Comparison of ENCODE assay signal across 10 cellular contexts in the genomic region with DNA sequence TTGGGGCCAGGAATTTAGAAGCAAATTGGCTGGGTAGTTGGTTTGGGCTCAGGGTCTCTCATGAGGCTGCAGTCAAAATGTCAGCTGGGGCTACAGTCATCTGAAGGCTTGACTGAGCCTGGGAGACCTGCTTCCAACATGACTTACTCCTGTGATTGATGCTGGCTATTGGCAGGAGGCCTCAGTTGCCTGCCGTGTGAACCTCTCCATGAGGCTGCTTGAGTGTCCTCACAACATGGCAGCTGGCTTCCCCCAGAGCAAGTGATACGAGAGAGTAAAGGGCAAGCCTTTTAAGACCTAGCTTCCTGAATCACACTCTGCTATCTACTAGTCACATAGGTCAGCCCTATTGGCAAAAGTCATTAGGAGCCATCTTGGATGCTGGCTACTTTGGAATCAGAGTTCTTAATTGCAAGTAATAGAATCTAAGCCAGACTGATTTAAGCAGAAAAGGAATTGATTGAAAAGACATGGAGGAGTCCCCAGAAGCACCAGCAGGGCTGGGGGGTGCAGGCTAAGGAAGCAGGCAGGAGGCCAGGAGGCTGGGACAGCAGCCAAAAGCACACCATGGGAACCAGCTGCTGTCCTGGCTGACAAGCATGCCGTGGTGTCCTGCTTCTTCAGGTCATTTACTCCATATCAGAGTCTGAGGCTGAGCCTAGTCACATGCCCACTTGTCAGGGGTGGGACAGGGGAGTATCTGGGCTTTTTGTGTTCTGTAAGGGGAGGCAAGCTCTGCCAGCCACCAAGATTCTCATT. TPM values are rescaled to one million over a fixed set of nuclear protein-coding genes. Genes with fewer than 3 reads are reported as not detected.
DNase-seq lines count a peak whose midpoint lies in the region; ATAC-seq and TF ChIP-seq lines count a peak whose summit lies in the region.
"Had no signal": no experiment of that assay in that cellular context is flagged by ENCODE, and none has a peak within 500 bp of the region (broad histone marks: within the 10 kb centered on the region; RNA-seq: fewer than 3 reads in every experiment).

No MANE protein-coding gene starts in this region.

- no peaks in the 10 kb centered on the region for H3K27me3 ChIP-seq in parathyroid adenoma (ENCODE audit: control insufficient read depth, insufficient read depth, low read length)

- H3K9ac ChIP-seq in parathyroid adenoma, result no peak overlapping the region

- no peak overlapping the region for H3K27ac ChIP-seq in parathyroid adenoma

- H2AFZ ChIP-seq in parathyroid adenoma, result peak overlapping the region; percentile 40

- H3K4me3 ChIP-seq in parathyroid adenoma (ENCODE audit: low read depth, low read length), result no peak overlapping the region

- DNase-seq in G401 (ENCODE audit: low spot score), result peak; percentile 81
- DNase-seq in NCI-H774 (lab: John Stamatoyannopoulos, UW), result peak; percentile 28
- DNase-seq in fibroblast of peridontal ligament (ENCODE audit: extremely low read depth), result peak; percentile 34
- DNase-seq in dedifferentiated amniotic fluid mesenchymal stem cell (ENCODE audit: extremely low spot score), result no peak
- no peak for DNase-seq in activated CD4-positive, alpha-beta T cell treated with anti-CD3 and anti-CD28 coated beads, Interleukin-2, amount 50 U/mL, for 48 hours
- DNase-seq: glutamatergic neuron had no signal

- no peaks in the 10 kb centered on the region for H3K79me2 ChIP-seq in parathyroid adenoma

- peaks cover 5% of the 10 kb centered on the region for H3K4me1 ChIP-seq in parathyroid adenoma

- no peaks in the 10 kb centered on the region for H3K9me3 ChIP-seq in parathyroid adenoma (ENCODE audit: control insufficient read depth, low read length)

- TF ChIP-seq CTCF in parathyroid adenoma (IDR thresholded peaks at IDR 0.05), result no peak

- in situ Hi-C loops in G401 (cut with HindIII; ENCODE audit: low sequenced_read_pairs), result no loop called here

- H3K4me2 ChIP-seq in parathyroid adenoma (ENCODE audit: low read length), result peak overlapping the region; percentile 3

- no peaks in the 10 kb centered on the region for H3K36me3 ChIP-seq in parathyroid adenoma (ENCODE audit: control insufficient read depth, insufficient read depth, low read length)

- ATAC-seq in HG02840 (IDR thresholded peaks at IDR 0.05; ENCODE audit: low FRiP score, unreplicated experiment) (no peak), GM18520 (IDR thresholded peaks at IDR 0.05; ENCODE audit: unreplicated experiment) (no peak)

RNA-seq across cellular contexts. Expression of gene GIGYF2, which starts 7.8 kb away (rescaled TPM):
- 26.7 and 33.3 TPM in 2 replicates for total RNA-seq in G401 (2014; rRNA removed; shearing (Covaris generic))

RNA-seq across cellular contexts. Expression of gene EFHD1, which starts 55.9 kb away (rescaled TPM):
- 2.4 and 4.2 TPM in 2 replicates for total RNA-seq in G401 (2014; rRNA removed; shearing (Covaris generic))
- total RNA-seq: pulmonary artery endothelial cell had no signal

Comparison
In these comparisons a context has a peak if more than half of its experiments do, and no peak if none do; other contexts are left out.
1. DNase-seq: peak in G401 (single experiment), NCI-H774 (single experiment) and fibroblast of peridontal ligament (single experiment); none in dedifferentiated amniotic fluid mesenchymal stem cell (single experiment) and activated CD4-positive, alpha-beta T cell treated with anti-CD3 and anti-CD28 coated beads, Interleukin-2, amount 50 U/mL, for 48 hours (0 of 2).